8 cellular contexts compared by ENCODE assay signal in the genomic region with DNA sequence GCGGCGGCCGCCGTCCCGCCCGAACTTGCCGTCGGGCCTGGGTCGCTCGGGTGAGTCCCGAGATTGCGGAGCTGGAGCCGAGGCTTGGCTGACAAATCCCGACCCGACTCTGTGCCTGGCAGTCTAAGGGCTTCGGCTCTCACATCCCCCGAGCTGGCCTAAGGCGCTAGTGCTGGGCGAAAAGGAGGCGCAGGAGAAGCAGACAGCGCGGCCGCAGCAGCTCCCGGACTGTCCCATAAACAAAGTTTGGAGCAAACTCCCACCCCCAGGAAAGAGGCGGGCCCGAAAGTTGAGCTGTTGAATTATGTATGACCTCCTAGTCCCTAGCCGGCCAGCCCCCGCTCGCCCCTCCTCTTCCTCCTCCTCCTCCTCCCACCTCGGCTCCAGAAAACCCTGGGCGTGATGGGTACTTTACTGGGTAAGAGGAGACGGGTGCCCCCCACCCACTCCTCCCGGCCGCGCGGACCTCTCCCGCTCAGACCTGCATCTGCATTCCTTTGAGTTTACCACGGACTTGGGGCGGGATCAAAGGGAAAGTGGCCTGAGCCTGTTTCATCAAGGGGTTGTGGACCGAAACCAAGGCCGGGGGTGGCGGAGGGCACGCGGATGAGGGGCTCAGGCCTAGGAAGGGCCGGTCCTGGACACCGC. TPM values are rescaled to one million over a fixed set of nuclear protein-coding genes. Genes with fewer than 3 reads are reported as not detected.
DNase-seq lines count a peak whose midpoint lies in the region; ATAC-seq, FAIRE-seq and TF ChIP-seq lines count a peak whose summit lies in the region.

Gene WWTR1, minus strand, starts transcription at position 230 of the 648 bp plus-strand sequence. CDS start 719 bp downstream, outside the sequence.

- peak within 1 kb of the TSS; percentile 90 for H3K4me3 Mint-ChIP-seq in endodermal cell
- peak within 1 kb of the TSS; percentile 93 to 96 for H3K4me3 Mint-ChIP-seq in stimulated activated naive B cell treated with anti-CD40 and anti-IgM and Interleukin-4, amounts not matched to agents 10 μg/mL and 1 μg/mL and 100 μg/mL, for 72 hours

- H3K4me3 ChIP-seq in LNCaP clone FGC (ENCODE audit: low read depth, low read length), result peak within 1 kb of the TSS; percentile 2
- H3K4me3 ChIP-seq in endodermal cell (ENCODE audit: low read length), result peak within 1 kb of the TSS; percentile 89
- peak within 1 kb of the TSS; percentile 68 for H3K4me3 ChIP-seq in lower lobe of right lung

- H3K9me3 ChIP-seq in endodermal cell (ENCODE audit: control insufficient read depth, low read length), result no peaks in the 10 kb centered on the region
- H3K9me3 ChIP-seq in lower lobe of right lung, result no peaks in the 10 kb centered on the region

- H3K27me3 ChIP-seq in endodermal cell (ENCODE audit: control insufficient read depth, insufficient read depth, low read length, poor library complexity, severe bottlenecking) (no peaks in the 10 kb centered on the region), lower lobe of right lung (ENCODE audit: low read depth) (no peaks in the 10 kb centered on the region)

- H3K36me3 ChIP-seq in endodermal cell (ENCODE audit: control insufficient read depth, insufficient read depth, low read length) (no peaks in the 10 kb centered on the region), lower lobe of right lung (no peaks in the 10 kb centered on the region)

- ATAC-seq in lower lobe of right lung, result peak; percentile 91 to 92
- peak; percentile 67 to 70 for ATAC-seq in stimulated activated naive B cell treated with anti-CD40 and anti-IgM and Interleukin-4, amounts not matched to agents 10 μg/mL and 1 μg/mL and 100 μg/mL, for 72 hours (replicated peaks)

- H3K27ac Mint-ChIP-seq in endodermal cell, result peak within 1 kb of the TSS; percentile 94
- H3K27ac Mint-ChIP-seq in stimulated activated naive B cell treated with anti-CD40 and anti-IgM and Interleukin-4, amounts not matched to agents 10 μg/mL and 1 μg/mL and 100 μg/mL, for 72 hours, result peak within 1 kb of the TSS; percentile 95

- H3K4me1 Mint-ChIP-seq in endodermal cell, result peaks cover 47% of the 10 kb centered on the region
- peaks cover 7 to 19% of the 10 kb centered on the region in 2 donors for H3K4me1 Mint-ChIP-seq in stimulated activated naive B cell treated with anti-CD40 and anti-IgM and Interleukin-4, amounts not matched to agents 10 μg/mL and 1 μg/mL and 100 μg/mL, for 72 hours

- peaks cover 9% of the 10 kb centered on the region for H3K4me1 ChIP-seq in endodermal cell (ENCODE audit: control insufficient read depth, insufficient read depth, low read length)
- H3K4me1 ChIP-seq in lower lobe of right lung, result peaks cover 30% of the 10 kb centered on the region

- TF ChIP-seq POLR2A in GM12892 (IDR thresholded peaks at IDR 0.05; ENCODE audit: low read depth, low read length) (no peak), H54 (IDR thresholded peaks at IDR 0.05; ENCODE audit: low read depth, low read length) (peak; percentile 92)

- intact Hi-C loops in lower lobe of right lung (cut with DNase I), result no loop called here

- DNase-seq in GM12892 (ENCODE audit: insufficient read length) (peak; percentile 62), H54 (ENCODE audit: insufficient read length, low spot score) (peak; percentile 81), LNCaP clone FGC (ENCODE audit: low read depth) (no peak), endodermal cell (peak; percentile 97), lower lobe of right lung (peak; percentile 93), DMS79 (lab: John Stamatoyannopoulos, UW) (no peak)
- DNase-seq in activated CD4-positive, alpha-beta T cell treated with anti-CD3 and anti-CD28 coated beads for 4 hours, result peak; percentile 4 to 7
- peak; percentile 28 for DNase-seq in stimulated activated naive B cell treated with anti-CD40 and anti-IgM and Interleukin-4, amounts not matched to agents 10 μg/mL and 1 μg/mL and 100 μg/mL, for 72 hours

- H3K27me3 Mint-ChIP-seq in endodermal cell (ENCODE audit: insufficient read depth), result no peaks in the 10 kb centered on the region
- peaks cover 57 to 75% of the 10 kb centered on the region in 2 donors for H3K27me3 Mint-ChIP-seq in stimulated activated naive B cell treated with anti-CD40 and anti-IgM and Interleukin-4, amounts not matched to agents 10 μg/mL and 1 μg/mL and 100 μg/mL, for 72 hours

- TF ChIP-seq CTCF in LNCaP clone FGC (IDR thresholded peaks at IDR 0.05; ENCODE audit: control insufficient read depth, extremely low read depth, insufficient read depth) (no peak), endodermal cell (conservative IDR thresholded peaks at IDR 0.05) (no peak), lower lobe of right lung (IDR thresholded peaks at IDR 0.05) (no peak)

- H3K27ac ChIP-seq in endodermal cell (ENCODE audit: low read depth, low read length) (peak within 1 kb of the TSS; percentile 92), lower lobe of right lung (peak within 1 kb of the TSS; percentile 96)

- WGBS in endodermal cell (ENCODE audit: insufficient coverage in 1 of 2, insufficient read length in 1 of 2), 2 experiments, result 1% methylated on average over 18 to 46 of the region's 46 CpGs

- no peaks in the 10 kb centered on the region for H3K9me3 Mint-ChIP-seq in endodermal cell
- no peaks in the 10 kb centered on the region for H3K9me3 Mint-ChIP-seq in stimulated activated naive B cell treated with anti-CD40 and anti-IgM and Interleukin-4, amounts not matched to agents 10 μg/mL and 1 μg/mL and 100 μg/mL, for 72 hours

- FAIRE-seq in GM12892 (lab: Jason Lieb, UNC) (peak; percentile 40), H54 (lab: Jason Lieb, UNC) (no peak)

- H3K9ac ChIP-seq in endodermal cell (ENCODE audit: extremely low read depth, low read length, poor library complexity, severe bottlenecking), result peak within 1 kb of the TSS; percentile 70

- H3K36me3 Mint-ChIP-seq in endodermal cell (ENCODE audit: low read depth), result peaks cover 10% of the 10 kb centered on the region
- H3K36me3 Mint-ChIP-seq in stimulated activated naive B cell treated with anti-CD40 and anti-IgM and Interleukin-4, amounts not matched to agents 10 μg/mL and 1 μg/mL and 100 μg/mL, for 72 hours, result peaks cover 0 to 4% of the 10 kb centered on the region in 2 donors

RNA-seq across cellular contexts. Expression of gene WWTR1, which starts in this region (rescaled TPM):
- polyA plus RNA-seq in GM12892 (2012; ENCODE audit: missing spikeins), result 1.8 TPM
- total RNA-seq in endodermal cell (10 to 100 TPM; 17.3 to 18.5 TPM), lower lobe of right lung (89.5 TPM)
- polyA plus RNA-seq in endodermal cell (2013, experiment 1 of 2), result 40.9 TPM
- polyA plus RNA-seq in endodermal cell (2013, experiment 2 of 2), result 41.8 TPM

Comparison
In these comparisons a context has a peak if more than half of its experiments do, and no peak if none do; other contexts are left out.
1. DNase-seq: peak in GM12892 (single experiment), H54 (single experiment), activated CD4-positive, alpha-beta T cell treated with anti-CD3 and anti-CD28 coated beads for 4 hours (2 of 2), endodermal cell (single experiment), lower lobe of right lung (single experiment) and stimulated activated naive B cell treated with anti-CD40 and anti-IgM and Interleukin-4, amounts not matched to agents 10 μg/mL and 1 μg/mL and 100 μg/mL, for 72 hours (single experiment); none in LNCaP clone FGC (single experiment) and DMS79 (single experiment).
2. H3K4me3 ChIP-seq: peak in every context shown above with its lines; median percentile 89 in endodermal cell; 68 in lower lobe of right lung; 2 in LNCaP clone FGC.